10 cellular contexts compared by ENCODE assay signal in genomic region chr15:69415381-69415780, GRCh38. TPM values are rescaled to one million over a fixed set of nuclear protein-coding genes. Genes with fewer than 3 reads are reported as not detected.
A peak's percentile ranks its signal among the peaks of the same experiment; 100 is the strongest.
DNase-seq lines count a peak whose midpoint lies in the region; ATAC-seq and TF ChIP-seq lines count a peak whose summit lies in the region.
"Had no signal": no experiment of that assay in that cellular context is flagged by ENCODE, and none has a peak within 500 bp of the region (broad histone marks: within the 10 kb centered on the region; RNA-seq: fewer than 3 reads in every experiment).

No MANE protein-coding gene starts in this region.

- intact Hi-C loops in activated naive CD4-positive, alpha-beta T cell treated with anti-CD3 and anti-CD28 coated beads for 36 hours (cut with micrococcal nuclease), result loop anchor here (10.0 kb wide), 1 partner anchor 631 kb away; no protein-coding TSS in a partner anchor
- intact Hi-C loops in psoas muscle (cut with DNase I), result no loop called here

- H3F3A ChIP-seq in SU-DHL-6 (ENCODE audit: insufficient read depth), result no peaks in the 10 kb centered on the region; the same call in 1 of the 2 replicates

- peak overlapping the region; percentile 68 for H3K4me3 Mint-ChIP-seq in activated naive CD4-positive, alpha-beta T cell treated with anti-CD3 and anti-CD28 coated beads for 36 hours

- no peak overlapping the region for H3K27ac ChIP-seq in SU-DHL-6 (ENCODE audit: low read depth, low read length)
- H3K27ac ChIP-seq in thymus (ENCODE audit: low read depth), result no peak overlapping the region
- H3K27ac ChIP-seq in psoas muscle, result no peak overlapping the region

- H4K20me1 ChIP-seq in SU-DHL-6 (ENCODE audit: low read depth, low read length), result peaks cover 12% of the 10 kb centered on the region

- DNase-seq in activated naive CD4-positive, alpha-beta T cell treated with anti-CD3 and anti-CD28 coated beads for 36 hours, result no peak
- DNase-seq in activated naive CD4-positive, alpha-beta T cell treated with Interleukin-2 at 50 U/mL for 16 hours, result no peak
- DNase-seq in fibroblast of pulmonary artery (ENCODE audit: low read depth), result peak; percentile 50
- DNase-seq in DMS79 treated with DMSO at 0.1 percent for 48 hours (lab: John Stamatoyannopoulos, UW), result no peak
- DNase-seq in psoas muscle, result no peak
- no peak for DNase-seq in NCI-H748 (lab: John Stamatoyannopoulos, UW; ENCODE audit: unreplicated experiment)
- DNase-seq: COR-L47 had no signal

- H3K36me3 ChIP-seq in SU-DHL-6 (ENCODE audit: low read length), result peaks cover 24% of the 10 kb centered on the region; the same call in 1 of the 2 replicates
- H3K36me3 ChIP-seq in thymus (ENCODE audit: control insufficient read depth, insufficient read depth), result peaks cover 14% of the 10 kb centered on the region
- no peaks in the 10 kb centered on the region for H3K36me3 ChIP-seq in psoas muscle (ENCODE audit: insufficient read depth in 1 of 2, low read depth in 1 of 2)
- H3K36me3 ChIP-seq: heart left ventricle had no signal

- peaks cover 11% of the 10 kb centered on the region for H3K4me1 Mint-ChIP-seq in activated naive CD4-positive, alpha-beta T cell treated with anti-CD3 and anti-CD28 coated beads for 36 hours (ENCODE audit: low read depth)

- no peak overlapping the region for H3K27ac Mint-ChIP-seq in activated naive CD4-positive, alpha-beta T cell treated with anti-CD3 and anti-CD28 coated beads for 36 hours

- H3K27me3 ChIP-seq in SU-DHL-6 (ENCODE audit: low read length) (no peaks in the 10 kb centered on the region), thymus (ENCODE audit: control insufficient read depth, insufficient read depth) (no peaks in the 10 kb centered on the region), psoas muscle (ENCODE audit: insufficient read depth in 3 of 3, low read length in 2 of 3) (peaks cover 0 to 16% (median 0%) of the 10 kb centered on the region in 3 donors)
- H3K27me3 ChIP-seq: heart left ventricle had no signal

- TF ChIP-seq CTCF in SU-DHL-6 (IDR thresholded peaks at IDR 0.05; ENCODE audit: insufficient read depth, low read length, poor library complexity, severe bottlenecking), result no peak
- no peak for TF ChIP-seq CTCF in fibroblast of pulmonary artery (IDR thresholded peaks at IDR 0.05; ENCODE audit: low read length, missing control alignments)
- TF ChIP-seq CTCF in psoas muscle (IDR thresholded peaks at IDR 0.05), result no peak

- H3K9ac ChIP-seq in SU-DHL-6 (ENCODE audit: low read length), result peak overlapping the region; percentile 96

- peak overlapping the region; percentile 93 for H3K4me3 ChIP-seq in SU-DHL-6 (ENCODE audit: insufficient read depth, low read length, poor library complexity, severe bottlenecking)
- H3K4me3 ChIP-seq in fibroblast of pulmonary artery (replicated peaks; ENCODE audit: low read depth, low read length), result peak overlapping the region; percentile 75
- peak overlapping the region; percentile 79 for H3K4me3 ChIP-seq in thymus (ENCODE audit: low read length)
- H3K4me3 ChIP-seq in psoas muscle, result no peak overlapping the region

- no peaks in the 10 kb centered on the region for H3K9me2 ChIP-seq in SU-DHL-6 (replicated peaks; ENCODE audit: insufficient read depth, low read length)

- no peak for ATAC-seq in psoas muscle

- 70% methylated on average over 3 of the region's 3 CpGs for WGBS in thymus
- WGBS in psoas muscle, 3 donors, result 78 to 83% (median 79%) methylated on average over 3 of the region's 3 CpGs

- peak overlapping the region; percentile 99 for H3K4me2 ChIP-seq in SU-DHL-6 (ENCODE audit: low read depth, low read length, poor library complexity, severe bottlenecking)

- CTCF ChIA-PET in activated naive CD4-positive, alpha-beta T cell treated with anti-CD3 and anti-CD28 coated beads for 36 hours (lab: Charles Lee), result interaction anchor here (0.8 kb wide), 1 partner anchor 530 kb away, joined by 3 read pairs; no protein-coding TSS in a partner anchor

- H3K79me2 ChIP-seq in SU-DHL-6 (ENCODE audit: insufficient read depth, low read length), result peaks cover 42% of the 10 kb centered on the region

- no peaks in the 10 kb centered on the region for H3K9me3 Mint-ChIP-seq in activated naive CD4-positive, alpha-beta T cell treated with anti-CD3 and anti-CD28 coated beads for 36 hours

- H3K27me3 Mint-ChIP-seq in activated naive CD4-positive, alpha-beta T cell treated with anti-CD3 and anti-CD28 coated beads for 36 hours (ENCODE audit: low read depth), result peaks cover 18% of the 10 kb centered on the region

- H2AFZ ChIP-seq in SU-DHL-6 (ENCODE audit: low read depth, low read length, severe bottlenecking), result no peak overlapping the region

- H3K36me3 Mint-ChIP-seq in activated naive CD4-positive, alpha-beta T cell treated with anti-CD3 and anti-CD28 coated beads for 36 hours (ENCODE audit: low read depth), result peaks cover 28% of the 10 kb centered on the region

- peaks cover 3% of the 10 kb centered on the region for H3K4me1 ChIP-seq in thymus (ENCODE audit: control insufficient read depth, insufficient read depth, low read length)
- H3K4me1 ChIP-seq in psoas muscle, result no peaks in the 10 kb centered on the region

- H3K9me3 ChIP-seq in SU-DHL-6 (ENCODE audit: insufficient read depth, low read length) (no peaks in the 10 kb centered on the region), thymus (ENCODE audit: control insufficient read depth) (peaks cover 1% of the 10 kb centered on the region), psoas muscle (no peaks in the 10 kb centered on the region)
- H3K9me3 ChIP-seq: heart left ventricle had no signal

RNA-seq across cellular contexts. Expression of gene KIF23, which starts 1.2 kb away (rescaled TPM):
- total RNA-seq in activated naive CD4-positive, alpha-beta T cell treated with anti-CD3 and anti-CD28 coated beads for 36 hours, result 10 to 100 TPM; 68.8 to 73.1 TPM
- 2.9 TPM for polyA plus RNA-seq in thymus
- total RNA-seq in psoas muscle, result under 1 TPM in 3 of 4 donors, not detected in 1; 0.25 to 0.69 (median 0.46) TPM
- under 1 TPM; 0.04 to 0.56 (median 0.35) TPM for polyA plus RNA-seq in psoas muscle

RNA-seq across cellular contexts. Expression of gene RPLP1, which starts 37.2 kb away (rescaled TPM):
- total RNA-seq in activated naive CD4-positive, alpha-beta T cell treated with anti-CD3 and anti-CD28 coated beads for 36 hours, result 1,000 to 10,000 TPM; 2,674 to 2,950 TPM
- 2,341 TPM for polyA plus RNA-seq in thymus
- total RNA-seq in psoas muscle, result 1,000 to 10,000 TPM; 1,471 to 2,300 (median 1,863) TPM
- polyA plus RNA-seq in psoas muscle, result 1,000 to 10,000 TPM; 1,956 to 2,538 (median 2,265) TPM

Comparison
In these comparisons a context has a peak if more than half of its experiments do, and no peak if none do; other contexts are left out.
1. RNA of gene KIF23, which starts 1.2 kb away (total RNA-seq): 68.8 to 73.1 TPM in activated naive CD4-positive, alpha-beta T cell treated with anti-CD3 and anti-CD28 coated beads for 36 hours; 0.25 to 0.69 TPM in psoas muscle; every median in the first group is over 10 times any median in the second.